ENCODE assay signal across 14 cellular contexts in the genomic region with DNA sequence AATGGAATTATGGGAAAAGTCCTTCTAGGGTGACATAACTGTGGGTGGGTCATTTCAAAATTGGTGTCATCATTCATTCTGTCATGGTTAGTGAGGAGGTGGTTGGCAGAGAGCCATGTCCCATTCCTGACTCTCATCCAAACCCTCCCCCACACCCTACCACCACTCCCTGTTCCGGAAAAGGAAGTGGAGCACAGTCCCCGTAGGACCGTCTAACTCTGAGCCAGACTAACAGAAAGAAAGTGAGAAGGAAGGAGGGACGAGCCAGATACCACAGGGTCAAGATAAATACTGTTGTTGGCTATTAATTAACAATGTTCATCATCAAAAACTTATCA. TPM values are rescaled to one million over a fixed set of nuclear protein-coding genes. Genes with fewer than 3 reads are reported as not detected.
A peak's percentile ranks its signal among the peaks of the same experiment; 100 is the strongest.
DNase-seq lines count a peak whose midpoint lies in the region; ATAC-seq, FAIRE-seq and TF ChIP-seq lines count a peak whose summit lies in the region.
"Had no signal": no experiment of that assay in that cellular context is flagged by ENCODE, and none has a peak within 500 bp of the region (broad histone marks: within the 10 kb centered on the region; RNA-seq: fewer than 3 reads in every experiment).

No MANE protein-coding gene starts in this region.

- TF ChIP-seq POLR2A in ovary (IDR thresholded peaks at IDR 0.05), result no peak

- no peak overlapping the region for H3K4me3 ChIP-seq in bronchial epithelial cell (ENCODE audit: low read depth, low read length)
- H3K4me3 ChIP-seq in ovary, result no peak overlapping the region
- H3K4me3 ChIP-seq: dorsolateral prefrontal cortex, SK-N-MC had no signal

- no peaks in the 10 kb centered on the region for H3K4me1 ChIP-seq in ovary (ENCODE audit: insufficient read depth)

- no peak for TF ChIP-seq EP300 in ovary (IDR thresholded peaks at IDR 0.05)

- H3K9me3 ChIP-seq in ovary, result no peaks in the 10 kb centered on the region

- H3K36me3 ChIP-seq in bronchial epithelial cell (ENCODE audit: control insufficient read depth, insufficient read depth, low read length), result no peaks in the 10 kb centered on the region
- no peaks in the 10 kb centered on the region for H3K36me3 ChIP-seq in ovary

- 1 to 6% (median 5%) methylated on average over 4 of the region's 4 CpGs for WGBS in ovary, 3 donors

- H3K27me3 ChIP-seq in bronchial epithelial cell (ENCODE audit: control insufficient read depth, insufficient read depth, low read length), result no peaks in the 10 kb centered on the region
- no peaks in the 10 kb centered on the region for H3K27me3 ChIP-seq in ovary

- H3K27ac ChIP-seq in ovary, result no peak overlapping the region
- H3K27ac ChIP-seq: dorsolateral prefrontal cortex had no signal

- no peak for TF ChIP-seq CTCF in bronchial epithelial cell (IDR thresholded peaks at IDR 0.05; ENCODE audit: insufficient read depth, low read length, severe bottlenecking)
- TF ChIP-seq CTCF in ovary (IDR thresholded peaks at IDR 0.05), result no peak

- intact Hi-C loops in ovary (cut with DNase I), result no loop called here

- ATAC-seq in left lobe of liver, result peak; percentile 63
- ATAC-seq: CD8-positive, alpha-beta T cell had no signal

- DNase-seq in AG20443 (ENCODE audit: low spot score) (peak; percentile 38), LHCN-M2 (ENCODE audit: low read depth) (peak; percentile 42), bronchial epithelial cell (ENCODE audit: low read depth) (peak; percentile 65), left lobe of liver (ENCODE audit: low spot score) (no peak), ovary (no peak), NCI-H146 treated with DMSO at 0.1 percent for 48 hours (lab: John Stamatoyannopoulos, UW; ENCODE audit: unreplicated experiment) (no peak), DMS79 treated with DMSO at 0.1 percent for 48 hours (lab: John Stamatoyannopoulos, UW) (no peak), 8988T (no peak)
- DNase-seq: activated T-cell treated with anti-CD3 and anti-CD28 coated beads, Interleukin-2, amount 50 U/mL, for 1 hour; CD8-positive, alpha-beta T cell; dorsolateral prefrontal cortex; NCI-H1092 treated with DMSO at 0.1 percent for 48 hours had no signal

- no peak for FAIRE-seq in bronchial epithelial cell (lab: Jason Lieb, UNC)

RNA-seq across cellular contexts. Expression of gene TRIM10, which starts 4.8 kb away (rescaled TPM):
- total RNA-seq in LHCN-M2 (2014; rRNA removed), result not detected in 2 replicates
- not detected for polyA plus RNA-seq in LHCN-M2 (2012)
- total RNA-seq in bronchial epithelial cell, result not detected in 2 replicates
- total RNA-seq in left lobe of liver, result 1.9 TPM
- total RNA-seq in ovary, result under 1 TPM in 1 of 7 donors, not detected in 6; 0.10 TPM
- polyA plus RNA-seq in ovary, result not detected
- total RNA-seq: CD8-positive, alpha-beta T cell; kidney epithelial cell had no signal

RNA-seq across cellular contexts. Expression of gene TRIM15, which starts 7.1 kb away (rescaled TPM):
- total RNA-seq in LHCN-M2 (2014; rRNA removed), result not detected in 2 replicates
- not detected for polyA plus RNA-seq in LHCN-M2 (2012)
- total RNA-seq in bronchial epithelial cell, result not detected in 2 replicates
- 3.0 TPM for total RNA-seq in left lobe of liver
- under 1 TPM in 1 of 7 donors, not detected in 6; 0.72 TPM for total RNA-seq in ovary
- polyA plus RNA-seq in ovary, result not detected
- total RNA-seq: CD8-positive, alpha-beta T cell; dorsolateral prefrontal cortex; kidney epithelial cell had no signal

RNA-seq across cellular contexts. Expression of gene TRIM40, which starts 20.3 kb away (rescaled TPM):
- total RNA-seq in LHCN-M2 (2014; rRNA removed) (not detected in 2 replicates), bronchial epithelial cell (not detected in 2 replicates), left lobe of liver (not detected), ovary (not detected)
- not detected for polyA plus RNA-seq in LHCN-M2 (2012)
- polyA plus RNA-seq in ovary, result not detected
- total RNA-seq: CD8-positive, alpha-beta T cell; dorsolateral prefrontal cortex; kidney epithelial cell had no signal

RNA-seq across cellular contexts. Expression of gene TRIM31, which starts 43.3 kb away (rescaled TPM):
- total RNA-seq in LHCN-M2 (2014; rRNA removed), result not detected in 2 replicates
- polyA plus RNA-seq in LHCN-M2 (2012), result not detected
- total RNA-seq in bronchial epithelial cell, result 0.13 TPM in 1 of 2 replicates, not detected in the other
- total RNA-seq in left lobe of liver, result not detected
- total RNA-seq in ovary, result not detected
- polyA plus RNA-seq in ovary, result not detected
- total RNA-seq: CD8-positive, alpha-beta T cell; dorsolateral prefrontal cortex; kidney epithelial cell had no signal

RNA-seq across cellular contexts. Expression of gene TRIM26, which starts 57.0 kb away (rescaled TPM):
- total RNA-seq in LHCN-M2 (2014; rRNA removed) (35.1 and 36.7 TPM in 2 replicates), bronchial epithelial cell (24.7 and 50.2 TPM in 2 replicates), left lobe of liver (47.2 TPM), ovary (10 to 100 TPM; 15.3 to 35.8 (median 29.0) TPM)
- 28.6 TPM for polyA plus RNA-seq in LHCN-M2 (2012)
- 10 to 100 TPM; 19.9 to 34.4 TPM for polyA plus RNA-seq in ovary

Comparison
In these comparisons a context has a peak if more than half of its experiments do, and no peak if none do; other contexts are left out.
1. DNase-seq: peak in AG20443 (single experiment), LHCN-M2 (single experiment) and bronchial epithelial cell (single experiment); none in left lobe of liver (single experiment), ovary (0 of 5), NCI-H146 treated with DMSO at 0.1 percent for 48 hours (single experiment), DMS79 treated with DMSO at 0.1 percent for 48 hours (single experiment) and 8988T (single experiment).